ENCODE assay signal across 17 cellular contexts in the genomic region with DNA sequence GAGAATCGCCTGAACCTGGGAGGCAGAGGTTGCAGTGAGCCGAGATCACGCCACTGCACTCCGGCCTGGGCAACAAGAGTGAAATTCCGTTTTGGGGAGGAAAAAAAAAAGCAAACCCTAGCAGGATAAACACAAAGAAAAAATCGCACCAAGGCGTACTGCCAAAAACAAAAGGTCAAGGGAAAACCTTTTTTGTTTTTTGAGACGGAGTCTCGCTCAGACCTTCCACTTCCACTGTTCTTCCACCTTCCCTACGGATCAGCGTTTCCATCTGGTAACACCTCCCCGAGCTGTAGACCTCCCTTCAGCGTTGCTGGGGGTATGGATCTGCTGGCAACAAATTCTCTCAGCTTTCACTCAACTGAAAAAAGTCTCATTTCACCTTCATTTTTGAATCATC. TPM values are rescaled to one million over a fixed set of nuclear protein-coding genes. Genes with fewer than 3 reads are reported as not detected.
A peak's percentile ranks its signal among the peaks of the same experiment; 100 is the strongest.
DNase-seq lines count a peak whose midpoint lies in the region; ATAC-seq and TF ChIP-seq lines count a peak whose summit lies in the region.
"Had no signal": no experiment of that assay in that cellular context is flagged by ENCODE, and none has a peak within 500 bp of the region (broad histone marks: within the 10 kb centered on the region; RNA-seq: fewer than 3 reads in every experiment).

No MANE protein-coding gene starts in this region.

- ATAC-seq in left lobe of liver (no peak), upper lobe of right lung (no peak)
- no peak for ATAC-seq in stimulated activated naive B cell treated with anti-CD40 and anti-IgM and Interleukin-4, amounts not matched to agents 10 μg/mL and 1 μg/mL and 100 μg/mL, for 72 hours (replicated peaks)

- TF ChIP-seq EP300 in sigmoid colon (IDR thresholded peaks at IDR 0.05), result no peak

- DNase-seq in adrenal gland, result peak; percentile 31 to 76 (median 69)
- DNase-seq in left lobe of liver (ENCODE audit: low spot score), result peak; percentile 32
- peak; percentile 29 for DNase-seq in sigmoid colon
- DNase-seq in upper lobe of right lung, result peak; percentile 26
- DNase-seq in endodermal cell, result no peak
- no peak for DNase-seq in stimulated activated naive B cell treated with anti-CD40 and anti-IgM and Interleukin-4, amounts not matched to agents 10 μg/mL and 1 μg/mL and 100 μg/mL, for 72 hours
- no peak for DNase-seq in T-helper 1 cell
- DNase-seq: BE2C; C1 segment of cervical spinal cord; Caco-2; CD4-positive, CD25-positive, alpha-beta regulatory T cell; IMR-90 had no signal

- H3K9ac ChIP-seq in endodermal cell (ENCODE audit: extremely low read depth, low read length, poor library complexity, severe bottlenecking), result no peak overlapping the region

- no peak overlapping the region for H3K4me3 Mint-ChIP-seq in endodermal cell
- H3K4me3 Mint-ChIP-seq in stimulated activated naive B cell treated with anti-CD40 and anti-IgM and Interleukin-4, amounts not matched to agents 10 μg/mL and 1 μg/mL and 100 μg/mL, for 72 hours, result no peak overlapping the region
- H3K4me3 Mint-ChIP-seq: CD4-positive, CD25-positive, alpha-beta regulatory T cell had no signal

- no peak overlapping the region for H3K27ac Mint-ChIP-seq in endodermal cell
- H3K27ac Mint-ChIP-seq in stimulated activated naive B cell treated with anti-CD40 and anti-IgM and Interleukin-4, amounts not matched to agents 10 μg/mL and 1 μg/mL and 100 μg/mL, for 72 hours, result no peak overlapping the region
- H3K27ac Mint-ChIP-seq: CD4-positive, CD25-positive, alpha-beta regulatory T cell had no signal

- TF ChIP-seq POLR2A in adrenal gland (IDR thresholded peaks at IDR 0.05), result peak in 1 of 2 donors; percentile 21
- TF ChIP-seq POLR2A in sigmoid colon (IDR thresholded peaks at IDR 0.05), result no peak

- no peaks in the 10 kb centered on the region for H3K4me1 Mint-ChIP-seq in endodermal cell
- peaks cover 17 to 21% of the 10 kb centered on the region in 2 donors for H3K4me1 Mint-ChIP-seq in stimulated activated naive B cell treated with anti-CD40 and anti-IgM and Interleukin-4, amounts not matched to agents 10 μg/mL and 1 μg/mL and 100 μg/mL, for 72 hours

- H3K4me3 ChIP-seq in adrenal gland (peak overlapping the region in 1 of 4 donors; percentile 36), sigmoid colon (no peak overlapping the region), upper lobe of right lung (no peak overlapping the region), endodermal cell (ENCODE audit: low read length) (no peak overlapping the region)
- H3K4me3 ChIP-seq: HAP-1 had no signal

- H3K27ac ChIP-seq in adrenal gland (peak overlapping the region in 4 of 5 donors; percentile 22 to 69 (median 54)), sigmoid colon (no peak overlapping the region), upper lobe of right lung (no peak overlapping the region), endodermal cell (ENCODE audit: low read depth, low read length) (no peak overlapping the region)
- H3K27ac ChIP-seq: HL-60 had no signal

- peaks cover 8% of the 10 kb centered on the region for H3K9me3 Mint-ChIP-seq in endodermal cell
- H3K9me3 Mint-ChIP-seq in stimulated activated naive B cell treated with anti-CD40 and anti-IgM and Interleukin-4, amounts not matched to agents 10 μg/mL and 1 μg/mL and 100 μg/mL, for 72 hours, result peaks cover 9 to 17% of the 10 kb centered on the region in 2 donors

- H3K4me1 ChIP-seq in adrenal gland (replicated peaks in 1 of 2), result peaks cover 7 to 33% of the 10 kb centered on the region in 2 donors
- peaks cover 0 to 29% (median 4%) of the 10 kb centered on the region in 4 donors for H3K4me1 ChIP-seq in sigmoid colon
- no peaks in the 10 kb centered on the region for H3K4me1 ChIP-seq in upper lobe of right lung
- H3K4me1 ChIP-seq in endodermal cell (ENCODE audit: control insufficient read depth, insufficient read depth, low read length), result no peaks in the 10 kb centered on the region
- H3K4me1 ChIP-seq: BE2C, Caco-2, HAP-1 had no signal

- 29 to 46% (median 31%) methylated on average over 13 of the region's 13 CpGs for WGBS in adrenal gland, 4 donors
- WGBS in sigmoid colon, 2 donors, result 89 to 91% methylated on average over 13 of the region's 13 CpGs
- 91 to 93% methylated on average over 9 to 13 of the region's 13 CpGs for WGBS in endodermal cell (ENCODE audit: insufficient coverage in 1 of 2, insufficient read length in 1 of 2), 2 experiments

- no peaks in the 10 kb centered on the region for H3K27me3 ChIP-seq in adrenal gland
- peaks cover 0 to 4% (median 0%) of the 10 kb centered on the region in 3 donors for H3K27me3 ChIP-seq in sigmoid colon
- H3K27me3 ChIP-seq in upper lobe of right lung, result no peaks in the 10 kb centered on the region
- no peaks in the 10 kb centered on the region for H3K27me3 ChIP-seq in endodermal cell (ENCODE audit: control insufficient read depth, insufficient read depth, low read length, poor library complexity, severe bottlenecking)
- H3K27me3 ChIP-seq: BE2C had no signal

- no peaks in the 10 kb centered on the region for H3K9me3 ChIP-seq in adrenal gland (replicated peaks in 1 of 3)
- H3K9me3 ChIP-seq in sigmoid colon, result no peaks in the 10 kb centered on the region
- no peaks in the 10 kb centered on the region for H3K9me3 ChIP-seq in upper lobe of right lung
- H3K9me3 ChIP-seq in endodermal cell (ENCODE audit: control insufficient read depth, low read length), result no peaks in the 10 kb centered on the region
- H3K9me3 ChIP-seq: BE2C, Caco-2 had no signal

- no peaks in the 10 kb centered on the region for H3K36me3 ChIP-seq in adrenal gland (replicated peaks in 1 of 2)
- no peaks in the 10 kb centered on the region for H3K36me3 ChIP-seq in sigmoid colon
- no peaks in the 10 kb centered on the region for H3K36me3 ChIP-seq in upper lobe of right lung
- no peaks in the 10 kb centered on the region for H3K36me3 ChIP-seq in endodermal cell (ENCODE audit: control insufficient read depth, insufficient read depth, low read length)
- H3K36me3 ChIP-seq: BE2C, HAP-1 had no signal

- intact Hi-C loops in adrenal gland (cut with DNase I) (no loop called here), sigmoid colon (cut with DNase I) (no loop called here), upper lobe of right lung (cut with DNase I) (no loop called here)

- H3K36me3 Mint-ChIP-seq in endodermal cell (ENCODE audit: low read depth), result no peaks in the 10 kb centered on the region
- H3K36me3 Mint-ChIP-seq in stimulated activated naive B cell treated with anti-CD40 and anti-IgM and Interleukin-4, amounts not matched to agents 10 μg/mL and 1 μg/mL and 100 μg/mL, for 72 hours, result peaks cover 4 to 11% of the 10 kb centered on the region in 2 donors
- H3K36me3 Mint-ChIP-seq: CD4-positive, CD25-positive, alpha-beta regulatory T cell had no signal

- no peak for TF ChIP-seq CTCF in adrenal gland (IDR thresholded peaks at IDR 0.05)
- no peak for TF ChIP-seq CTCF in sigmoid colon (IDR thresholded peaks at IDR 0.05)
- no peak for TF ChIP-seq CTCF in upper lobe of right lung (IDR thresholded peaks at IDR 0.05)
- TF ChIP-seq CTCF in endodermal cell (conservative IDR thresholded peaks at IDR 0.05), result no peak

- no peaks in the 10 kb centered on the region for H3K27me3 Mint-ChIP-seq in endodermal cell (ENCODE audit: insufficient read depth)
- H3K27me3 Mint-ChIP-seq in stimulated activated naive B cell treated with anti-CD40 and anti-IgM and Interleukin-4, amounts not matched to agents 10 μg/mL and 1 μg/mL and 100 μg/mL, for 72 hours, result peaks cover 23 to 24% of the 10 kb centered on the region in 2 donors
- H3K27me3 Mint-ChIP-seq: CD4-positive, CD25-positive, alpha-beta regulatory T cell had no signal

RNA-seq across cellular contexts. Expression of gene FCN2, which starts 20.1 kb away (rescaled TPM):
- total RNA-seq in adrenal gland (10 to 100 TPM; 24.0 to 87.0 (median 31.8) TPM), left lobe of liver (95.7 TPM), sigmoid colon (not detected), upper lobe of right lung (not detected), endodermal cell (not detected)
- polyA plus RNA-seq in adrenal gland (10 to 100 TPM; 21.6 to 99.6 (median 32.9) TPM), sigmoid colon (under 1 TPM in 1 of 3 donors, not detected in 2; 0.12 TPM)
- not detected for polyA plus RNA-seq in endodermal cell (2013, experiment 1 of 2)
- not detected for polyA plus RNA-seq in endodermal cell (2013, experiment 2 of 2)
- total RNA-seq: A172; Caco-2; CD4-positive, CD25-positive, alpha-beta regulatory T cell; H1; HT1080; IMR-90 had no signal
- polyA plus RNA-seq: CD4-positive, CD25-positive, alpha-beta regulatory T cell; H1; IMR-90 had no signal

RNA-seq across cellular contexts. Expression of gene FCN1, which starts 57.2 kb away (rescaled TPM):
- total RNA-seq in adrenal gland (1 to 10 TPM in 6 of 8 donors, under 1 TPM in 1, not detected in 1; 0.57 to 6.2 (median 2.1) TPM), left lobe of liver (0.93 TPM), sigmoid colon (1 to 10 TPM; 1.2 to 6.9 (median 1.9) TPM), upper lobe of right lung (63.0 TPM), endodermal cell (not detected)
- polyA plus RNA-seq in adrenal gland (1 to 10 TPM in 2 of 3 donors, under 1 TPM in 1; 0.68 to 7.0 (median 3.1) TPM), sigmoid colon (1 to 10 TPM in 2 of 3 donors, under 1 TPM in 1; 0.69 to 2.8 (median 1.2) TPM)
- polyA plus RNA-seq in endodermal cell (2013, experiment 1 of 2), result not detected
- not detected for polyA plus RNA-seq in endodermal cell (2013, experiment 2 of 2)
- total RNA-seq: A172; Caco-2; CD4-positive, CD25-positive, alpha-beta regulatory T cell; H1; HT1080; IMR-90 had no signal
- polyA plus RNA-seq: H1, IMR-90 had no signal

Comparison
In these comparisons a context has a peak if more than half of its experiments do, and no peak if none do; other contexts are left out.
1. DNase-seq: peak in adrenal gland (7 of 7), left lobe of liver (single experiment), sigmoid colon (single experiment) and upper lobe of right lung (single experiment); none in endodermal cell (single experiment), stimulated activated naive B cell treated with anti-CD40 and anti-IgM and Interleukin-4, amounts not matched to agents 10 μg/mL and 1 μg/mL and 100 μg/mL, for 72 hours (single experiment) and T-helper 1 cell (0 of 5).
2. H3K27ac ChIP-seq: peak in adrenal gland (4 of 5); none in sigmoid colon (0 of 4), upper lobe of right lung (single experiment) and endodermal cell (single experiment).
3. RNA of gene FCN2, which starts 20.1 kb away (total RNA-seq): 95.7 TPM in left lobe of liver (single experiment) and 24.0 to 87.0 TPM in adrenal gland; not detected in upper lobe of right lung (single experiment), not detected in sigmoid colon and not detected in endodermal cell; every median in the first group is over 10 times any median in the second.